ENCODE assay signal across 8 cellular contexts in the genomic region with DNA sequence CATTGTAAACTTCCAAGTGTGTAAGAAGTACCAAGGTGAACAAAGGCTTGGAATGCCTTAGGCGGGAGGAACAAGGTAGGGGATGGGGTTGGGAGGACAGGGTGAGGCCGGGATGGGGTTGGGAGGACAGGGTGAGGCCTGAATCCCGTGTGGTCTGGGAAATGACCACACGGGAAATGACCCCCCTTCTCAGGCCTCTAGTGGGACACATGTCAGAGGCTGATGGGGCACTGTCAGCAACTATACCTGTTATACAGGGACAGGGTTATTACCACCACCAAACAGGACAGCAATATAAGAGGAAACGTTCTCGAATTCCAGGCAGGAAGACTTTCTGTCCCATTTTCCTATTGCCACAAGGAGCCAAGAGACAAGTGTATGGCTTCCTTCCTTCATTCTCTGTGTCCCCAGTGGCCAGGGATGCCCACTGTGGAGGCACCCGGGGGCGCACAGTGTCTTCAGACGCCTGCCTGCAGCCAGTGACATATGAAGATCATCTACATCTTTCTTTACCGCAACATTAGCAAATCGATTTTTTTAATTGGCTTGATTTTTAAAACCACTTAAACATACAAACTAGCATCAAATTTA. TPM values are rescaled to one million over a fixed set of nuclear protein-coding genes. Genes with fewer than 3 reads are reported as not detected.
DNase-seq lines count a peak whose midpoint lies in the region; ATAC-seq and TF ChIP-seq lines count a peak whose summit lies in the region.

No MANE protein-coding gene starts in this region.

- H3K27ac Mint-ChIP-seq in nephron progenitor cell: no peak overlapping the region

- peaks cover 64% of the 10 kb centered on the region for H3K79me2 ChIP-seq in DOHH2 (ENCODE audit: control insufficient read depth, low read length)
- peaks cover 61% of the 10 kb centered on the region for H3K79me2 ChIP-seq in Loucy (ENCODE audit: insufficient read depth, low read length)

- ATAC-seq in GM21723 (IDR thresholded peaks at IDR 0.05; ENCODE audit: unreplicated experiment): no peak

- H3K9me3 Mint-ChIP-seq in nephron progenitor cell: peaks cover 4% of the 10 kb centered on the region

- H3K4me2 ChIP-seq in DOHH2 (ENCODE audit: low read length): peak overlapping the region; percentile 99
- H3K4me2 ChIP-seq in Loucy (ENCODE audit: low read depth, low read length, poor library complexity, severe bottlenecking): peak overlapping the region; percentile 97

- H3K36me3 Mint-ChIP-seq in nephron progenitor cell (ENCODE audit: low read depth): peaks cover 37% of the 10 kb centered on the region

- no peaks in the 10 kb centered on the region for H3F3A ChIP-seq in DOHH2 (ENCODE audit: control insufficient read depth, insufficient read depth)
- peaks cover 2% of the 10 kb centered on the region; the same call in 1 of the 2 replicates for H3F3A ChIP-seq in Loucy (ENCODE audit: low read depth)

- DNase-seq in choroid plexus epithelial cell (ENCODE audit: low read depth) (no peak), nephron progenitor cell (no peak), medulla oblongata (ENCODE audit: extremely low spot score) (no peak), NCI-H1930 (lab: John Stamatoyannopoulos, UW) (no peak), occipital lobe (lab: John Stamatoyannopoulos, UW) (no peak)

- H3K36me3 ChIP-seq in DOHH2 (ENCODE audit: control insufficient read depth, low read length) (peaks cover 58% of the 10 kb centered on the region), Loucy (ENCODE audit: insufficient read depth, low read length) (peaks cover 22% of the 10 kb centered on the region)

- H3K9me3 ChIP-seq in DOHH2 (ENCODE audit: control insufficient read depth, insufficient read depth, low read length) (no peaks in the 10 kb centered on the region), Loucy (ENCODE audit: insufficient read depth, low read depth, low read length) (no peaks in the 10 kb centered on the region)

- TF ChIP-seq CTCF in DOHH2 (IDR thresholded peaks at IDR 0.05; ENCODE audit: low read depth, low read length, poor library complexity, severe bottlenecking): no peak
- no peak; the same call in 1 of the 2 replicates for TF ChIP-seq CTCF in Loucy (conservative IDR thresholded peaks at IDR 0.05; ENCODE audit: low read length)
- TF ChIP-seq CTCF in choroid plexus epithelial cell (conservative IDR thresholded peaks at IDR 0.05; ENCODE audit: low read depth, low read length): no peak
- no peak for TF ChIP-seq CTCF in nephron progenitor cell (IDR thresholded peaks at IDR 0.05)

- H3K9ac ChIP-seq in Loucy (ENCODE audit: low read depth, low read length, poor library complexity, severe bottlenecking): peak overlapping the region; percentile 96

- H3K4me3 Mint-ChIP-seq in nephron progenitor cell: peak overlapping the region; percentile 95

- H3K4me3 ChIP-seq in DOHH2 (ENCODE audit: low read length) (peak overlapping the region; percentile 98), Loucy (ENCODE audit: low read length, poor library complexity, severe bottlenecking) (peak overlapping the region; percentile 77), choroid plexus epithelial cell (ENCODE audit: low read depth, low read length) (peak overlapping the region; percentile 72)

- peaks cover 50% of the 10 kb centered on the region for H3K4me1 Mint-ChIP-seq in nephron progenitor cell

- peaks cover 5% of the 10 kb centered on the region for H3K27me3 Mint-ChIP-seq in nephron progenitor cell (ENCODE audit: low read depth, poor library complexity)

- H3K27ac ChIP-seq in DOHH2 (ENCODE audit: low read depth, low read length): peak overlapping the region; percentile 70

- H3K9me2 ChIP-seq in DOHH2 (replicated peaks; ENCODE audit: control insufficient read depth, low read length): no peaks in the 10 kb centered on the region
- H3K9me2 ChIP-seq in Loucy (replicated peaks; ENCODE audit: low read depth, low read length): no peaks in the 10 kb centered on the region

- H3K4me1 ChIP-seq in DOHH2 (ENCODE audit: control insufficient read depth, low read length): peaks cover 36% of the 10 kb centered on the region
- peaks cover 53% of the 10 kb centered on the region for H3K4me1 ChIP-seq in Loucy (ENCODE audit: insufficient read depth, low read length, poor library complexity, severe bottlenecking)

- H3K27me3 ChIP-seq in DOHH2 (ENCODE audit: control insufficient read depth, low read length) (no peaks in the 10 kb centered on the region), Loucy (ENCODE audit: insufficient read depth, low read length, poor library complexity, severe bottlenecking) (peaks cover 10% of the 10 kb centered on the region)

- H4K20me1 ChIP-seq in DOHH2 (ENCODE audit: control insufficient read depth, insufficient read depth, low read depth, low read length) (peaks cover 37% of the 10 kb centered on the region), Loucy (ENCODE audit: insufficient read depth, low read length, poor library complexity, severe bottlenecking) (peaks cover 49% of the 10 kb centered on the region)

- H2AFZ ChIP-seq in Loucy (ENCODE audit: low read length): no peak overlapping the region

RNA-seq across cellular contexts. Expression of gene MKI67, which starts 1.3 kb away (rescaled TPM):
- total RNA-seq in occipital lobe: 1.7 TPM
